11 cellular contexts compared by ENCODE assay signal in genomic region chr6:6771224-6771915, GRCh38.
"Had no signal": no experiment of that assay in that cellular context is flagged by ENCODE, and none has a peak within 500 bp of the region (broad histone marks: within the 10 kb centered on the region; RNA-seq: fewer than 3 reads in every experiment).

No MANE protein-coding gene starts in this region.

- H3K36me3 Mint-ChIP-seq: natural killer cell; stimulated activated naive B cell treated with anti-CD40 and anti-IgM and Interleukin-4, amounts not matched to agents 10 μg/mL and 1 μg/mL and 100 μg/mL, for 72 hours had no signal

- H3K27me3 Mint-ChIP-seq: stimulated activated naive B cell treated with anti-CD40 and anti-IgM and Interleukin-4, amounts not matched to agents 10 μg/mL and 1 μg/mL and 100 μg/mL, for 72 hours had no signal

- H3K27ac Mint-ChIP-seq: activated naive CD4-positive, alpha-beta T cell treated with anti-CD3 and anti-CD28 coated beads for 36 hours; activated T-helper 2 cell treated with anti-CD3 and anti-CD28 coated beads, Interferon-gamma antibody, Interleukin-2, Interleukin-4, amounts not matched to agents 10 μg/mL and 5 μg/mL and 100 μg/mL, durations not matched to agents 14 hours and 24 hours and 36 hours; natural killer cell; stimulated activated naive B cell treated with anti-CD40 and anti-IgM and Interleukin-4, amounts not matched to agents 10 μg/mL and 1 μg/mL and 100 μg/mL, for 72 hours; T-helper 2 cell treated with Interferon-gamma antibody and Interleukin-4, amounts not matched to agents 5 μg/mL and 100 μg/mL, for 36 hours had no signal

- ATAC-seq: natural killer cell; stimulated activated naive B cell treated with anti-CD40 and anti-IgM and Interleukin-4, amounts not matched to agents 10 μg/mL and 1 μg/mL and 100 μg/mL, for 72 hours had no signal

- H3K4me1 Mint-ChIP-seq: natural killer cell; stimulated activated naive B cell treated with anti-CD40 and anti-IgM and Interleukin-4, amounts not matched to agents 10 μg/mL and 1 μg/mL and 100 μg/mL, for 72 hours had no signal

- DNase-seq: activated CD4-positive, CD25-positive, alpha-beta regulatory T cell treated with anti-CD3 and anti-CD28 coated beads, Interleukin-2, amount 50 U/mL, for 72 hours; activated naive CD4-positive, alpha-beta T cell treated with anti-CD3 and anti-CD28 coated beads for 36 hours; kidney glomerular epithelial cell; mesendoderm; natural killer cell; stimulated activated CD4-positive, alpha-beta T cell treated with anti-CD3 and anti-CD28 coated beads, Interleukin-4, amount 100 ng/mL, for 1 hour; stimulated activated naive B cell treated with anti-CD40 and anti-IgM and Interleukin-4, amounts not matched to agents 10 μg/mL and 1 μg/mL and 100 μg/mL, for 72 hours; tibial artery; uterus had no signal

- H3K9me3 Mint-ChIP-seq: activated naive CD4-positive, alpha-beta T cell treated with anti-CD3 and anti-CD28 coated beads for 36 hours; activated T-helper 2 cell treated with anti-CD3 and anti-CD28 coated beads, Interferon-gamma antibody, Interleukin-2, Interleukin-4, amounts not matched to agents 10 μg/mL and 5 μg/mL and 100 μg/mL, durations not matched to agents 14 hours and 24 hours and 36 hours; natural killer cell; T-helper 2 cell treated with Interferon-gamma antibody and Interleukin-4, amounts not matched to agents 5 μg/mL and 100 μg/mL, for 36 hours had no signal

- H3K4me3 Mint-ChIP-seq: activated naive CD4-positive, alpha-beta T cell treated with anti-CD3 and anti-CD28 coated beads for 36 hours; natural killer cell; stimulated activated naive B cell treated with anti-CD40 and anti-IgM and Interleukin-4, amounts not matched to agents 10 μg/mL and 1 μg/mL and 100 μg/mL, for 72 hours; T-helper 2 cell treated with Interferon-gamma antibody and Interleukin-4, amounts not matched to agents 5 μg/mL and 100 μg/mL, for 36 hours had no signal
